Comparison of ENCODE assay signal across 24 cellular contexts in the genomic region with DNA sequence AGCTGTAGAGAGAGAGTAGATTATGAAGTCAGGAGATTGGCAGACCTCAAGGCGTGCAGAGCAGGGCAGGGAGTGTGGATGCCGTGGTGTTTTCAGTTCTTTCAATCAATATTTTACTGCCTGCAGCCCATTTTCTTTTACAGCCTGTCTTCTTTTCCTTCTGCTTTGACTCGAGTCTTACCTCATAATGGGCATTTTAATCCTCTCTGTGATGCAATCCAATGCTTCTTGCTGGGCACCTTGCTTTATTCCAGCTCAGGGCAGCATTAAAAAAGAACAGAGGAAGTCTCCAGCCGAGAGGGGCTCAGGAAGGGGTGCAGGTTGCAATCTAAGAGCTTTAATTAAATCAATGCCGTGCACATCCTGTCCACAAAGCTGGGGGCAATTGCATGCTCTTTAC.
"Had no signal": no experiment of that assay in that cellular context is flagged by ENCODE, and none has a peak within 500 bp of the region (broad histone marks: within the 10 kb centered on the region; RNA-seq: fewer than 3 reads in every experiment).

No MANE protein-coding gene starts in this region.

- H3K27ac Mint-ChIP-seq: activated CD4-positive, alpha-beta T cell treated with anti-CD3 and anti-CD28 coated beads for 36 hours; activated naive CD4-positive, alpha-beta T cell treated with anti-CD3 and anti-CD28 coated beads, Interleukin-2, amount 50 U/mL, for 72 hours; activated T-helper 1 cell treated with anti-CD3 and anti-CD28 coated beads, Interleukin-12 subunit alpha, Interleukin-12 subunit beta, Interleukin-2, Interleukin-4 antibody, amounts not matched to agents 30 ng/mL and 10 ng/mL and 1 ng/mL, durations not matched to agents 14 hours and 24 hours and 36 hours; nephron progenitor cell; stimulated activated naive CD8-positive, alpha-beta T cell treated with anti-CD3 and anti-CD28 coated beads, Interleukin-15, Interleukin-2, amounts not matched to agents 100 ng/mL and 50 ng/mL, for 24 hours; WTC11 had no signal

- H3K27me3 ChIP-seq: body of pancreas, esophagus muscularis mucosa, heart right ventricle, right atrium auricular region, vagina had no signal

- H3K27ac ChIP-seq: body of pancreas, esophagus muscularis mucosa, heart right ventricle, left ventricle myocardium inferior, prostate gland, right atrium auricular region, skin epidermis, vagina had no signal

- H3K4me3 Mint-ChIP-seq: activated CD4-positive, alpha-beta T cell treated with anti-CD3 and anti-CD28 coated beads for 36 hours; activated T-helper 1 cell treated with anti-CD3 and anti-CD28 coated beads, Interleukin-12 subunit alpha, Interleukin-12 subunit beta, Interleukin-2, Interleukin-4 antibody, amounts not matched to agents 30 ng/mL and 10 ng/mL and 1 ng/mL, durations not matched to agents 14 hours and 24 hours and 36 hours; nephron progenitor cell; stimulated activated naive CD8-positive, alpha-beta T cell treated with anti-CD3 and anti-CD28 coated beads, Interleukin-15, Interleukin-2, amounts not matched to agents 100 ng/mL and 50 ng/mL, for 24 hours; WTC11 had no signal

- H3K9me3 ChIP-seq: body of pancreas, prostate gland, vagina had no signal

- DNase-seq: activated CD4-positive, alpha-beta T cell treated with anti-CD3 and anti-CD28 coated beads for 36 hours; activated CD4-positive, alpha-beta T cell treated with anti-CD3 and anti-CD28 coated beads, Interleukin-2, amount 50 U/mL, for 48 hours; activated gamma-delta T cell treated with Interleukin-2 at 50 U/mL for 16 hours; activated T-cell treated with anti-CD3 and anti-CD28 coated beads for 4 hours; amniotic stem cell; body of pancreas; dermis blood vessel endothelial cell; effector memory CD4-positive, alpha-beta T cell; heart right ventricle; left ventricle myocardium inferior; mammary epithelial cell; nephron progenitor cell; stimulated activated CD4-positive, alpha-beta T cell treated with anti-CD3 and anti-CD28 coated beads, Interleukin-15, amount 100 ng/mL, for 24 hours; stimulated activated CD4-positive, alpha-beta T cell treated with anti-CD3 and anti-CD28 coated beads, Interleukin-2, amount 100 ng/mL, for 48 hours; trophoblast cell had no signal

- H3K4me1 ChIP-seq: body of pancreas, heart right ventricle, left ventricle myocardium inferior, prostate gland, right atrium auricular region, vagina had no signal

- H3K4me3 ChIP-seq: body of pancreas, esophagus muscularis mucosa, heart right ventricle, left ventricle myocardium inferior, prostate gland, right atrium auricular region, skin epidermis, vagina had no signal

- ATAC-seq: activated CD4-positive, alpha-beta T cell treated with anti-CD3 and anti-CD28 coated beads for 36 hours; activated naive CD4-positive, alpha-beta T cell treated with anti-CD3 and anti-CD28 coated beads, Interleukin-2, amount 50 U/mL, for 72 hours; body of pancreas; heart right ventricle; WTC11 had no signal

- H3K36me3 ChIP-seq: esophagus muscularis mucosa, prostate gland, right atrium auricular region, vagina had no signal

- H3K4me1 Mint-ChIP-seq: activated CD4-positive, alpha-beta T cell treated with anti-CD3 and anti-CD28 coated beads for 36 hours had no signal
